Comparison of ENCODE assay signal across 8 cellular contexts in the genomic region with DNA sequence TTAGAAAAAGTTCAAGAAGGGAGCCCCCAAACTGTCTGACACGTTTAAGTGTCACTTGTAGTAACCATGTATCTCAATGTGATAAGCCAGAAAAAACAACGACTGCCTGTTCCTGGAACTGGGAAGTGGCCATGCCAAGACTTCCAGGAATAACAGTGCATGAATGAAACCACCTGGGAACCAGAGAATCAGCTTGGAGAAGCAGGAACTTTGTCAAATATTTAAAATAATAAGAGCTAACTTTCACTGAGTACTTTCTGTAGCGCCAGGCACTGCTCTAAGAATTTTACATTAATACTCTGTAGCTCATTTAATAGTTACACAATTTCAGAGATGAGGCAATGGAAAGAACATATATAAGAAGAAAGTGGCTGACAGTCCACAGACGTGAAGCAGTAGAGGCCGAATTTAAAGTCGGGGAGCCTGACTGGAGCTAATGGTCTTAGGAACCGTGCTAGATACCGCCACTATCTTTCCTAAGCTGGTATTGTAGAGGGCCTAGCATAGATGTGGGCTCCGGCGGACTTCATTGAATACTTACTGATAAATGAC. TPM values are rescaled to one million over a fixed set of nuclear protein-coding genes. Genes with fewer than 3 reads are reported as not detected.
DNase-seq lines count a peak whose midpoint lies in the region; ATAC-seq, FAIRE-seq and TF ChIP-seq lines count a peak whose summit lies in the region.

No MANE protein-coding gene starts in this region.

- WGBS in GM12878 (ENCODE audit: insufficient coverage, insufficient replicate concordance, low lambda C conversion rate, missing lambda C conversion rate): 15% methylated on average over 10 of the region's 10 CpGs

- peak; percentile 35 for ATAC-seq in GM12878

- TF ChIP-seq CTCF in GM12865 (IDR thresholded peaks at IDR 0.05; ENCODE audit: insufficient read depth, low read depth, low read length, missing control alignments) (no peak), MM.1S (IDR thresholded peaks at IDR 0.05; ENCODE audit: low read length) (no peak), GM12878 (IDR thresholded peaks at IDR 0.05 in 2 of 3, conservative IDR thresholded peaks at IDR 0.05 in 1 of 3; ENCODE audit: control insufficient read depth in 2 of 3, extremely low read depth in 1 of 3, insufficient read depth in 1 of 3, low read depth in 3 of 3, low read length in 3 of 3) (no peak), kidney (IDR thresholded peaks at IDR 0.05; ENCODE audit: borderline replicate concordance, extremely low read depth, insufficient read depth) (no peak), GM13977 (IDR thresholded peaks at IDR 0.05; ENCODE audit: extremely low read depth, insufficient read depth, missing control alignments) (no peak)

- H3F3A ChIP-seq in MM.1S (ENCODE audit: insufficient read depth, low read length): peaks cover 41% of the 10 kb centered on the region

- no peaks in the 10 kb centered on the region for H3K27me3 ChIP-seq in MM.1S (replicated peaks; ENCODE audit: insufficient read depth, low read length)
- H3K27me3 ChIP-seq in GM12878 (replicated peaks in 1 of 2; ENCODE audit: control insufficient read depth in 2 of 2, insufficient read depth in 2 of 2, low read length in 1 of 2): no peaks in the 10 kb centered on the region
- H3K27me3 ChIP-seq in stomach smooth muscle (ENCODE audit: control insufficient read depth in 1 of 2, insufficient read depth in 2 of 2, low read length in 2 of 2): no peaks in the 10 kb centered on the region

- CTCF ChIA-PET in GM12878 (lab: Yijun Ruan, JAX): interaction anchor here (1.0 to 1.6 kb wide), 4 partner anchors 8 to 51 kb away, joined by 3 to 4 read pairs (median 3); no protein-coding TSS in a partner anchor

- FAIRE-seq in H54 (lab: Jason Lieb, UNC) (peak; percentile 62), GM12878 (lab: Jason Lieb, UNC) (no peak), kidney (lab: Jason Lieb, UNC) (no peak)

- H3K79me2 ChIP-seq in MM.1S (ENCODE audit: low read length) (peaks cover 53% of the 10 kb centered on the region), GM12878 (ENCODE audit: control insufficient read depth, insufficient read depth, low read length) (peaks cover 51% of the 10 kb centered on the region)

- peak overlapping the region; percentile 69; the same call in 1 of the 2 replicates for H3K27ac ChIP-seq in MM.1S (ENCODE audit: low read length)
- peak overlapping the region; percentile 50 for H3K27ac ChIP-seq in GM12878 (ENCODE audit: control insufficient read depth, insufficient read depth)
- peak overlapping the region; percentile 98 to 99 for H3K27ac ChIP-seq in kidney (ENCODE audit: low read depth in 2 of 2, low read length in 2 of 2)
- peak overlapping the region; percentile 85 for H3K27ac ChIP-seq in stomach smooth muscle (ENCODE audit: low read length)

- POLR2A ChIA-PET in GM12878 (lab: Charles Lee): interaction anchor here (0.6 to 1.2 kb wide), 3 partner anchors 9 to 1350 kb away, joined by 3 to 6 read pairs (median 4); no protein-coding TSS in a partner anchor

- intact Hi-C loops in GM12878 (cut with micrococcal nuclease; ENCODE audit: unreplicated experiment): loop anchor here (2.0 to 5.0 kb wide), 2 partner anchors 41 to 76 kb away; a partner anchor contains a TSS
- intact Hi-C loops in kidney (cut with DNase I): no loop called here

- H3K36me3 ChIP-seq in MM.1S (replicated peaks; ENCODE audit: insufficient read depth, low read length) (no peaks in the 10 kb centered on the region), GM12878 (ENCODE audit: control insufficient read depth in 2 of 2, insufficient read depth in 2 of 2, low read length in 1 of 2) (no peaks in the 10 kb centered on the region), kidney (ENCODE audit: control insufficient read depth in 1 of 2, insufficient read depth in 2 of 2, low read length in 2 of 2) (no peaks in the 10 kb centered on the region), stomach smooth muscle (ENCODE audit: control insufficient read depth in 2 of 2, insufficient read depth in 2 of 2, low read length in 2 of 2) (no peaks in the 10 kb centered on the region)

- SMC1A ChIA-PET in GM12878 (lab: Charles Lee; ENCODE audit: uncharacterized antibody, unreplicated experiment): interaction anchor here (0.6 to 2.9 kb wide), 11 partner anchors 10 to 634 kb away, joined by 3 to 9 read pairs (median 3); a partner anchor contains a TSS

- no peaks in the 10 kb centered on the region for H4K20me1 ChIP-seq in MM.1S (ENCODE audit: insufficient read depth, low read length)
- no peaks in the 10 kb centered on the region for H4K20me1 ChIP-seq in GM12878 (ENCODE audit: control insufficient read depth, insufficient read depth)

- no peaks in the 10 kb centered on the region for H3K9me3 ChIP-seq in MM.1S (replicated peaks; ENCODE audit: insufficient read depth, low read length)
- no peaks in the 10 kb centered on the region for H3K9me3 ChIP-seq in GM12878 (replicated peaks; ENCODE audit: control insufficient read depth, insufficient read depth, low read length)
- no peaks in the 10 kb centered on the region for H3K9me3 ChIP-seq in kidney (ENCODE audit: control insufficient read depth in 1 of 2, low read length in 2 of 2)
- no peaks in the 10 kb centered on the region for H3K9me3 ChIP-seq in stomach smooth muscle (ENCODE audit: control insufficient read depth in 2 of 2, low read length in 2 of 2)

- BruUV-seq in GM12878 (replicated peaks; lab: Mats Ljungman, UMichigan): no TSS peak

- no peak for TF ChIP-seq POLR2A in H54 (IDR thresholded peaks at IDR 0.05; ENCODE audit: low read depth, low read length)
- no peak for TF ChIP-seq POLR2A in GM12878 (IDR thresholded peaks at IDR 0.05; ENCODE audit: low read depth, low read length)

- peak overlapping the region; percentile 77; the same call in 1 of the 2 replicates for H3K9ac ChIP-seq in MM.1S (ENCODE audit: low read length)
- peak overlapping the region; percentile 87 for H3K9ac ChIP-seq in GM12878 (ENCODE audit: control insufficient read depth, insufficient read depth, low read length)
- H3K9ac ChIP-seq in kidney (ENCODE audit: low read length in 2 of 2): peak overlapping the region; percentile 79 to 80
- H3K9ac ChIP-seq in stomach smooth muscle (ENCODE audit: low read length in 2 of 2): peak overlapping the region; percentile 90 to 92

- in situ Hi-C loops in GM12878 (cut with MboI): no loop called here
- in situ Hi-C loops in GM13977 (cut with MboI; ENCODE audit: low pct_unique_long_range_greater_than_20kb, low sequenced_read_pairs, unreplicated experiment): no loop called here

- H2AFZ ChIP-seq in MM.1S (ENCODE audit: low read length): peak overlapping the region; percentile 81; the same call in 1 of the 2 replicates
- peak overlapping the region; percentile 85 for H2AFZ ChIP-seq in GM12878 (ENCODE audit: control insufficient read depth, low read depth, low read length)

- TF ChIP-seq EP300 in GM12878 (IDR thresholded peaks at IDR 0.05; ENCODE audit: borderline replicate concordance in 1 of 2, control insufficient read depth in 1 of 2, low read depth in 2 of 2, low read length in 2 of 2): no peak

- no peaks in the 10 kb centered on the region for H3K9me2 ChIP-seq in MM.1S (replicated peaks; ENCODE audit: insufficient read depth, low read length)

- H3K4me2 ChIP-seq in MM.1S (ENCODE audit: low read depth, low read length) (peak overlapping the region; percentile 50), GM12878 (ENCODE audit: control insufficient read depth, insufficient read depth) (peak overlapping the region; percentile 88)

- peak; percentile 21 for DNase-seq in GM12865 (ENCODE audit: low read depth)
- DNase-seq in H54 (ENCODE audit: insufficient read length, low spot score): no peak
- no peak for DNase-seq in MM.1S
- no peak for DNase-seq in GM12878 (ENCODE audit: low read depth, low spot score)
- no peak for DNase-seq in kidney
- no peak for DNase-seq in globus pallidus (ENCODE audit: low spot score)
- DNase-seq in GM13977 (ENCODE audit: low spot score): no peak

- RAD21 ChIA-PET in GM12878 (lab: Charles Lee; ENCODE audit: unreplicated experiment): interaction anchor here (0.9 to 2.1 kb wide), 3 partner anchors 10 to 40 kb away, joined by 3 to 6 read pairs (median 3); no protein-coding TSS in a partner anchor

- H3K4me3 ChIP-seq in GM12865 (ENCODE audit: low read depth, low read length) (peak overlapping the region; percentile 69), MM.1S (ENCODE audit: low read length) (peak overlapping the region; percentile 69), GM12878 (peak overlapping the region; percentile 89), kidney (ENCODE audit: low read length in 2 of 2) (peak overlapping the region; percentile 65 to 84), stomach smooth muscle (ENCODE audit: low read length in 2 of 2) (peak overlapping the region; percentile 79 to 86)

- TF ChIP-seq RAD21 in GM12878 (IDR thresholded peaks at IDR 0.05; ENCODE audit: insufficient read depth, low read depth, low read length): no peak

- H3K4me1 ChIP-seq in MM.1S (ENCODE audit: low read length) (peaks cover 59% of the 10 kb centered on the region), GM12878 (ENCODE audit: control insufficient read depth, insufficient read depth, low read length) (no peaks in the 10 kb centered on the region; the same call in 1 of the 2 replicates), kidney (ENCODE audit: control insufficient read depth in 1 of 2, insufficient read depth in 1 of 2, low read depth in 1 of 2, low read length in 2 of 2) (peaks cover 8% of the 10 kb centered on the region in 2 donors), stomach smooth muscle (ENCODE audit: control insufficient read depth, insufficient read depth, low read length) (peaks cover 3% of the 10 kb centered on the region)

TF ChIP-seq in GM12878, 131 proteins besides CTCF, POLR2A, EP300 and RAD21 (continues in another document):
- TF ChIP-seq CREB1 (IDR thresholded peaks at IDR 0.05; ENCODE audit: low read depth): no peak

RNA-seq across cellular contexts. Expression of a gene that starts 0.9 kb away (rescaled TPM):
- 33.5 and 46.4 TPM in 2 replicates for total RNA-seq in GM12878 (2013; cell fraction: nucleolus; rRNA removed)
- total RNA-seq in GM12878 (2014; rRNA removed) (37.6 and 46.2 TPM in 2 replicates), GM12878 (2014; rRNA removed; fragmentation: Illumina TruSeq; extraction: Trizol) (45.2 and 50.6 TPM in 2 replicates), GM12878 (2021) (40.5 and 42.1 TPM in 2 replicates), kidney (266 TPM)
- polyA plus RNA-seq in GM12878 (2011; ENCODE audit: low read depth): 16.3 TPM
- polyA plus RNA-seq in GM12878 (2011; rRNA removed) (77.8 and 89.8 TPM in 2 replicates), GM12878 (2014; fragmentation: Illumina TruSeq; extraction: Trizol) (40.4 and 42.7 TPM in 2 replicates), GM12878 (2014; fragmentation: Nextera tagmentation; extraction: Ambion mirVana) (10 to 100 TPM; 40.2 to 60.3 TPM), GM12878 (2014; rRNA removed) (39.2 and 41.4 TPM in 2 replicates), GM12878 (2016; fragmentation: Nextera tagmentation; extraction: Ambion mirVana) (10 to 100 TPM; 35.4 to 36.8 TPM), kidney (ENCODE audit: insufficient read depth, low read depth, low replicate concordance) (53.5 TPM)
- polyA plus RNA-seq in GM12878 (2011; cell fraction: cytosol; rRNA removed): 66.3 and 88.2 TPM in 2 replicates
- polyA plus RNA-seq in GM12878 (2011; cell fraction: nucleus; rRNA removed): 85.8 and 90.9 TPM in 2 replicates
- polyA plus RNA-seq in GM12878 (2012): 23.7 and 29.2 TPM in 2 replicates
- polyA minus RNA-seq in GM12878 (2011; rRNA and poly(A)+ RNA removed): 50.3 and 61.4 TPM in 2 replicates
- polyA minus RNA-seq in GM12878 (2011; cell fraction: cytosol; rRNA and poly(A)+ RNA removed): 32.2 and 39.0 TPM in 2 replicates
- 101 and 127 TPM in 2 replicates for polyA minus RNA-seq in GM12878 (2011; cell fraction: nucleus; rRNA and poly(A)+ RNA removed)
